1 cellular context compared by ENCODE assay signal in the genomic region with DNA sequence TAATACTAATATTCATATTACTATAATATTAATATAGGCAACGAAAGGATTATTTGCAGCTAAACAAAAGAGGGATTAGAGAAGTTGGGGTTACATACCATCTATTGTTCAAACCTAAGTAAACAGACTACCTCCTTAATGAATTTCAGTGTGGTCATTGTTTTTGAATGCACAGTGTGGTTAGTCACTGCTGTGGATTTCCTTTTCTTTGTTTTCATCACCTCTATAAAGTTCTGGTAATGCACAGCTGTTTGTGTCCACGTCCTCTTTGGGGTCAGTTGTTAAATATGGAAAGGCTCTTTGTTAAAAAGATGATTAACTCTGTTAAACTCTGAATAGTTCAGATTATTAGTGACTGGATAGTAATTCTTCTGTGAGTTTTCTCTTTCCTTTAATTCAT.
TF ChIP-seq lines count a peak whose summit lies in the region.

No MANE protein-coding gene starts in this region.

TF ChIP-seq in SK-N-SH, 30 proteins besides CTCF, POLR2A, EP300 and RAD21 (continued from another document):
- TF ChIP-seq, protein P1, sequence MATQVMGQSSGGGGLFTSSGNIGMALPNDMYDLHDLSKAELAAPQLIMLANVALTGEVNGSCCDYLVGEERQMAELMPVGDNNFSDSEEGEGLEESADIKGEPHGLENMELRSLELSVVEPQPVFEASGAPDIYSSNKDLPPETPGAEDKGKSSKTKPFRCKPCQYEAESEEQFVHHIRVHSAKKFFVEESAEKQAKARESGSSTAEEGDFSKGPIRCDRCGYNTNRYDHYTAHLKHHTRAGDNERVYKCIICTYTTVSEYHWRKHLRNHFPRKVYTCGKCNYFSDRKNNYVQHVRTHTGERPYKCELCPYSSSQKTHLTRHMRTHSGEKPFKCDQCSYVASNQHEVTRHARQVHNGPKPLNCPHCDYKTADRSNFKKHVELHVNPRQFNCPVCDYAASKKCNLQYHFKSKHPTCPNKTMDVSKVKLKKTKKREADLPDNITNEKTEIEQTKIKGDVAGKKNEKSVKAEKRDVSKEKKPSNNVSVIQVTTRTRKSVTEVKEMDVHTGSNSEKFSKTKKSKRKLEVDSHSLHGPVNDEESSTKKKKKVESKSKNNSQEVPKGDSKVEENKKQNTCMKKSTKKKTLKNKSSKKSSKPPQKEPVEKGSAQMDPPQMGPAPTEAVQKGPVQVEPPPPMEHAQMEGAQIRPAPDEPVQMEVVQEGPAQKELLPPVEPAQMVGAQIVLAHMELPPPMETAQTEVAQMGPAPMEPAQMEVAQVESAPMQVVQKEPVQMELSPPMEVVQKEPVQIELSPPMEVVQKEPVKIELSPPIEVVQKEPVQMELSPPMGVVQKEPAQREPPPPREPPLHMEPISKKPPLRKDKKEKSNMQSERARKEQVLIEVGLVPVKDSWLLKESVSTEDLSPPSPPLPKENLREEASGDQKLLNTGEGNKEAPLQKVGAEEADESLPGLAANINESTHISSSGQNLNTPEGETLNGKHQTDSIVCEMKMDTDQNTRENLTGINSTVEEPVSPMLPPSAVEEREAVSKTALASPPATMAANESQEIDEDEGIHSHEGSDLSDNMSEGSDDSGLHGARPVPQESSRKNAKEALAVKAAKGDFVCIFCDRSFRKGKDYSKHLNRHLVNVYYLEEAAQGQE (IDR thresholded peaks at IDR 0.05; ENCODE audit: low read depth, low read length): no peak
- TF ChIP-seq TCF12 (IDR thresholded peaks at IDR 0.05) (no peak), CHD2 (IDR thresholded peaks at IDR 0.05; ENCODE audit: low read length, partially characterized antibody) (no peak), FOXM1 (IDR thresholded peaks at IDR 0.05; ENCODE audit: low read depth) (no peak), MEF2A (IDR thresholded peaks at IDR 0.05; ENCODE audit: borderline replicate concordance, low read depth) (no peak), MXI1 (IDR thresholded peaks at IDR 0.05; ENCODE audit: low read depth, low read length) (no peak), SIN3A (IDR thresholded peaks at IDR 0.05; ENCODE audit: borderline replicate concordance, low read depth, low read length) (no peak), GABPA (IDR thresholded peaks at IDR 0.05; ENCODE audit: low read depth) (no peak), RFX5 (IDR thresholded peaks at IDR 0.05; ENCODE audit: low read length) (no peak), YY1 (IDR thresholded peaks at IDR 0.05; ENCODE audit: low read depth) (no peak)
- TF ChIP-seq, protein P2, sequence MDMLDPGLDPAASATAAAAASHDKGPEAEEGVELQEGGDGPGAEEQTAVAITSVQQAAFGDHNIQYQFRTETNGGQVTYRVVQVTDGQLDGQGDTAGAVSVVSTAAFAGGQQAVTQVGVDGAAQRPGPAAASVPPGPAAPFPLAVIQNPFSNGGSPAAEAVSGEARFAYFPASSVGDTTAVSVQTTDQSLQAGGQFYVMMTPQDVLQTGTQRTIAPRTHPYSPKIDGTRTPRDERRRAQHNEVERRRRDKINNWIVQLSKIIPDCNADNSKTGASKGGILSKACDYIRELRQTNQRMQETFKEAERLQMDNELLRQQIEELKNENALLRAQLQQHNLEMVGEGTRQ (IDR thresholded peaks at IDR 0.05; ENCODE audit: borderline replicate concordance, low read depth, low read length): no peak
- TF ChIP-seq, protein P3, sequence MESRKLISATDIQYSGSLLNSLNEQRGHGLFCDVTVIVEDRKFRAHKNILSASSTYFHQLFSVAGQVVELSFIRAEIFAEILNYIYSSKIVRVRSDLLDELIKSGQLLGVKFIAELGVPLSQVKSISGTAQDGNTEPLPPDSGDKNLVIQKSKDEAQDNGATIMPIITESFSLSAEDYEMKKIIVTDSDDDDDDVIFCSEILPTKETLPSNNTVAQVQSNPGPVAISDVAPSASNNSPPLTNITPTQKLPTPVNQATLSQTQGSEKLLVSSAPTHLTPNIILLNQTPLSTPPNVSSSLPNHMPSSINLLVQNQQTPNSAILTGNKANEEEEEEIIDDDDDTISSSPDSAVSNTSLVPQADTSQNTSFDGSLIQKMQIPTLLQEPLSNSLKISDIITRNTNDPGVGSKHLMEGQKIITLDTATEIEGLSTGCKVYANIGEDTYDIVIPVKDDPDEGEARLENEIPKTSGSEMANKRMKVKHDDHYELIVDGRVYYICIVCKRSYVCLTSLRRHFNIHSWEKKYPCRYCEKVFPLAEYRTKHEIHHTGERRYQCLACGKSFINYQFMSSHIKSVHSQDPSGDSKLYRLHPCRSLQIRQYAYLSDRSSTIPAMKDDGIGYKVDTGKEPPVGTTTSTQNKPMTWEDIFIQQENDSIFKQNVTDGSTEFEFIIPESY (IDR thresholded peaks at IDR 0.05; ENCODE audit: borderline replicate concordance, low read depth): no peak
TF ChIP-seq in SK-N-SH: peak in this region for 0.
